25 cellular contexts compared by ENCODE assay signal in the genomic region with DNA sequence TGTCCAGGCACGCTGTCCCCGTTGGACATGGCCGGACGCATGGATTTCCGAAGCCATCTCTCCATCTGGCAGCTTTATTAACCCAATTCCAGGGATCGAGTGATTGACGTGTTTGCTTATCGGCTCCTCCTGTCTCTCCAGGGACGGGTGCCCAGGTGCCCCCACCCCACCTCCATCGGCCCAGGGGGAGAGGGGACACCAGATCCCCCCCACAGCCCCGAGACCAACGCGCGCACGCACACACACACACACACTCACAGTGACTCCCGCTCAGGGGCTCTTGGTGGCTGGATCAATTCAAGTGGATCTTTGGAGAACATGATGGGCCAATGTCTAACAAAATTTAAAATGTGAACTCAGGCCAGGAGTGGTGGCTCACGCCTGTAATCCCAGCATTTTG. TPM values are rescaled to one million over a fixed set of nuclear protein-coding genes. Genes with fewer than 3 reads are reported as not detected.
DNase-seq lines count a peak whose midpoint lies in the region; ATAC-seq and TF ChIP-seq lines count a peak whose summit lies in the region.
"Had no signal": no experiment of that assay in that cellular context is flagged by ENCODE, and none has a peak within 500 bp of the region (broad histone marks: within the 10 kb centered on the region; RNA-seq: fewer than 3 reads in every experiment).

No MANE protein-coding gene starts in this region.

- no peak overlapping the region for H3K18ac ChIP-seq in neuronal stem cell (ENCODE audit: low read length)

- no peak for TF ChIP-seq CTCF in natural killer cell (IDR thresholded peaks at IDR 0.05)

- no peak overlapping the region for H3K4ac ChIP-seq in neuronal stem cell (ENCODE audit: low read length)

- no peak overlapping the region for H2BK120ac ChIP-seq in neuronal stem cell (ENCODE audit: low read depth, low read length)

- H3K4me3 ChIP-seq in neuronal stem cell (ENCODE audit: low read length in 2 of 2) = no peak overlapping the region
- no peak overlapping the region for H3K4me3 ChIP-seq in naive thymus-derived CD4-positive, alpha-beta T cell (ENCODE audit: low read length)
- H3K4me3 ChIP-seq: A549; BLaER1 treated with 17β-estradiol and CSF1 and Interleukin-3, amounts not matched to agents 10 nM and 100 nM; GM23248 had no signal

- no peak overlapping the region for H2AFZ ChIP-seq in neuronal stem cell (ENCODE audit: low read length)
- H2AFZ ChIP-seq: GM23248 had no signal

- H3K4me3 Mint-ChIP-seq in natural killer cell treated with Interleukin-12 subunit alpha and Interleukin-12 subunit beta and Interleukin-15 and Interleukin-18, amount 100 ng/mL, for 72 hours = no peak overlapping the region
- no peak overlapping the region for H3K4me3 Mint-ChIP-seq in natural killer cell
- H3K4me3 Mint-ChIP-seq in naive thymus-derived CD4-positive, alpha-beta T cell = no peak overlapping the region
- H3K4me3 Mint-ChIP-seq: CD14-positive monocyte; CD4-positive, alpha-beta T cell; CD8-positive, alpha-beta memory T cell; H9 had no signal

- H3K23ac ChIP-seq in neuronal stem cell (ENCODE audit: low read depth, low read length, poor library complexity) = peak overlapping the region; percentile 55

- no peaks in the 10 kb centered on the region for H3K9me3 Mint-ChIP-seq in natural killer cell treated with Interleukin-12 subunit alpha and Interleukin-12 subunit beta and Interleukin-15 and Interleukin-18, amount 100 ng/mL, for 72 hours
- no peaks in the 10 kb centered on the region for H3K9me3 Mint-ChIP-seq in natural killer cell
- H3K9me3 Mint-ChIP-seq in naive thymus-derived CD4-positive, alpha-beta T cell = peaks cover 0 to 9% (median 0%) of the 10 kb centered on the region in 11 donors
- H3K9me3 Mint-ChIP-seq: CD4-positive, alpha-beta T cell; CD8-positive, alpha-beta memory T cell; H9 had no signal

- no peak overlapping the region for H2BK5ac ChIP-seq in neuronal stem cell (ENCODE audit: low read length)

- no peaks in the 10 kb centered on the region for H3K36me3 ChIP-seq in neuronal stem cell (replicated peaks in 1 of 2; ENCODE audit: control insufficient read depth in 2 of 2, insufficient read depth in 2 of 2, low read length in 2 of 2)
- no peaks in the 10 kb centered on the region for H3K36me3 ChIP-seq in naive thymus-derived CD4-positive, alpha-beta T cell (ENCODE audit: control insufficient read depth in 2 of 3, insufficient read depth in 3 of 3, low read length in 3 of 3)
- H3K36me3 ChIP-seq: BE2C; BLaER1 treated with 17β-estradiol and CSF1 and Interleukin-3, amounts not matched to agents 10 nM and 100 nM had no signal

- no peak overlapping the region for H3K9ac ChIP-seq in neuronal stem cell (ENCODE audit: low read depth, low read length, poor library complexity)
- H3K9ac ChIP-seq: BLaER1 treated with 17β-estradiol and CSF1 and Interleukin-3, amounts not matched to agents 10 nM and 100 nM; GM23248 had no signal

- peaks cover 3 to 37% (median 25%) of the 10 kb centered on the region in 3 experiments for H3K27me3 ChIP-seq in neuronal stem cell (ENCODE audit: control insufficient read depth in 3 of 3, insufficient read depth in 3 of 3, low read depth in 1 of 3, low read length in 3 of 3)
- H3K27me3 ChIP-seq in naive thymus-derived CD4-positive, alpha-beta T cell (ENCODE audit: control insufficient read depth in 2 of 2, insufficient read depth in 2 of 2, low read length in 2 of 2) = peaks cover 4 to 9% of the 10 kb centered on the region in 2 donors

- no peak overlapping the region for H2BK15ac ChIP-seq in neuronal stem cell (ENCODE audit: low read length)

- no CpG with 5 or more reads among the region's 17 CpGs for WGBS in neuronal stem cell (ENCODE audit: extremely low coverage in 2 of 2, insufficient read length in 2 of 2, insufficient replicate concordance in 1 of 2), 2 donors

- POLR2A ChIA-PET in naive thymus-derived CD4-positive, alpha-beta T cell (lab: Charles Lee) = no interaction called here

- H3K4me1 ChIP-seq in neuronal stem cell (ENCODE audit: control insufficient read depth in 2 of 2, insufficient read depth in 1 of 2, low read depth in 1 of 2, low read length in 2 of 2) = peaks cover 3 to 4% of the 10 kb centered on the region in 2 donors
- peaks cover 0 to 3% of the 10 kb centered on the region in 2 donors for H3K4me1 ChIP-seq in naive thymus-derived CD4-positive, alpha-beta T cell (ENCODE audit: control insufficient read depth in 2 of 2, insufficient read depth in 2 of 2, low read length in 2 of 2)
- H3K4me1 ChIP-seq: BLaER1 treated with 17β-estradiol and CSF1 and Interleukin-3, amounts not matched to agents 10 nM and 100 nM had no signal

- no peak for ATAC-seq in natural killer cell treated with Interleukin-12 subunit alpha and Interleukin-12 subunit beta and Interleukin-15 and Interleukin-18, amount 100 ng/mL, for 72 hours
- ATAC-seq in natural killer cell (no peak), GM19023 (IDR thresholded peaks at IDR 0.05; ENCODE audit: unreplicated experiment) (no peak)
- no peak for ATAC-seq in naive thymus-derived CD4-positive, alpha-beta T cell
- ATAC-seq: A549, HCT116 had no signal

- H4K8ac ChIP-seq in neuronal stem cell (ENCODE audit: low read depth, low read length) = no peak overlapping the region

- H3K27me3 Mint-ChIP-seq in natural killer cell treated with Interleukin-12 subunit alpha and Interleukin-12 subunit beta and Interleukin-15 and Interleukin-18, amount 100 ng/mL, for 72 hours = peaks cover 17 to 20% of the 10 kb centered on the region in 2 donors
- H3K27me3 Mint-ChIP-seq in natural killer cell (ENCODE audit: low read depth in 2 of 2) = peaks cover 19 to 29% of the 10 kb centered on the region in 2 donors
- H3K27me3 Mint-ChIP-seq in naive thymus-derived CD4-positive, alpha-beta T cell = peaks cover 30 to 59% (median 34%) of the 10 kb centered on the region in 5 donors

- no peak overlapping the region for H3K27ac Mint-ChIP-seq in natural killer cell treated with Interleukin-12 subunit alpha and Interleukin-12 subunit beta and Interleukin-15 and Interleukin-18, amount 100 ng/mL, for 72 hours
- H3K27ac Mint-ChIP-seq in natural killer cell = no peak overlapping the region
- H3K27ac Mint-ChIP-seq in naive thymus-derived CD4-positive, alpha-beta T cell = no peak overlapping the region
- H3K27ac Mint-ChIP-seq: CD14-positive monocyte; CD4-positive, alpha-beta T cell; CD8-positive, alpha-beta memory T cell; H9 had no signal

- no peak overlapping the region for H3K4me2 ChIP-seq in neuronal stem cell (ENCODE audit: insufficient read depth, low read length, poor library complexity, severe bottlenecking)
- H3K4me2 ChIP-seq: A549; BLaER1 treated with 17β-estradiol and CSF1 and Interleukin-3, amounts not matched to agents 10 nM and 100 nM had no signal

- H3K27ac ChIP-seq in neuronal stem cell (replicated peaks; ENCODE audit: low read length) = no peak overlapping the region
- H3K27ac ChIP-seq in naive thymus-derived CD4-positive, alpha-beta T cell (ENCODE audit: low read depth, low read length) = no peak overlapping the region
- H3K27ac ChIP-seq: A549; BLaER1 treated with 17β-estradiol and CSF1 and Interleukin-3, amounts not matched to agents 10 nM and 100 nM; GM23248 had no signal

- H2BK12ac ChIP-seq in neuronal stem cell (ENCODE audit: low read length) = no peak overlapping the region

- H2AK5ac ChIP-seq in neuronal stem cell (ENCODE audit: low read depth, low read length) = peak overlapping the region; percentile 46

- H3K14ac ChIP-seq in neuronal stem cell (ENCODE audit: low read length) = no peak overlapping the region

- CTCF ChIA-PET in naive thymus-derived CD4-positive, alpha-beta T cell (lab: Charles Lee) = interaction anchor here (1.0 kb wide), 1 partner anchor 16 kb away, joined by 3 read pairs; no protein-coding TSS in a partner anchor

- peaks cover 6% of the 10 kb centered on the region for H3K36me3 Mint-ChIP-seq in natural killer cell treated with Interleukin-12 subunit alpha and Interleukin-12 subunit beta and Interleukin-15 and Interleukin-18, amount 100 ng/mL, for 72 hours
- no peaks in the 10 kb centered on the region for H3K36me3 Mint-ChIP-seq in natural killer cell
- peaks cover 0 to 3% (median 0%) of the 10 kb centered on the region in 5 donors for H3K36me3 Mint-ChIP-seq in naive thymus-derived CD4-positive, alpha-beta T cell
- H3K36me3 Mint-ChIP-seq: CD8-positive, alpha-beta memory T cell had no signal

- H4K91ac ChIP-seq in neuronal stem cell (ENCODE audit: low read depth, low read length, poor library complexity) = no peak overlapping the region

- no peaks in the 10 kb centered on the region for H3K79me1 ChIP-seq in neuronal stem cell (ENCODE audit: low read depth, low read length)

- peaks cover 0 to 6% of the 10 kb centered on the region in 2 donors for H3K9me3 ChIP-seq in neuronal stem cell (replicated peaks in 1 of 2; ENCODE audit: control insufficient read depth in 2 of 2, insufficient read depth in 1 of 2, low read depth in 1 of 2, low read length in 2 of 2)
- no peaks in the 10 kb centered on the region for H3K9me3 ChIP-seq in naive thymus-derived CD4-positive, alpha-beta T cell (ENCODE audit: control insufficient read depth in 2 of 3, low read length in 3 of 3)
- H3K9me3 ChIP-seq: A549 had no signal

- intact Hi-C loops in natural killer cell (cut with micrococcal nuclease) = no loop called here
- intact Hi-C loops in naive thymus-derived CD4-positive, alpha-beta T cell (cut with micrococcal nuclease) = no loop called here

- DNase-seq in natural killer cell treated with Interleukin-12 subunit alpha and Interleukin-12 subunit beta and Interleukin-15 and Interleukin-18, amount 100 ng/mL, for 72 hours (ENCODE audit: low spot score) = peak; percentile 44
- DNase-seq in natural killer cell (no peak), neuronal stem cell (ENCODE audit: low spot score) (no peak), retina (peak; percentile 69)
- DNase-seq in naive thymus-derived CD4-positive, alpha-beta T cell = no peak
- DNase-seq: 8988T; ACHN; AML-193; BE2C; Calu3; CD4-positive, alpha-beta T cell; CD8-positive, alpha-beta memory T cell; DMS53; DMS79 treated with DMSO at 0.1 percent for 48 hours; GF-D8; GM23248; H9 had no signal

- peaks cover 4 to 7% of the 10 kb centered on the region in 2 donors for H3K4me1 Mint-ChIP-seq in natural killer cell treated with Interleukin-12 subunit alpha and Interleukin-12 subunit beta and Interleukin-15 and Interleukin-18, amount 100 ng/mL, for 72 hours (ENCODE audit: low read depth in 2 of 2)
- H3K4me1 Mint-ChIP-seq in natural killer cell = no peaks in the 10 kb centered on the region
- H3K4me1 Mint-ChIP-seq in naive thymus-derived CD4-positive, alpha-beta T cell = peaks cover 0 to 6% (median 4%) of the 10 kb centered on the region in 7 donors

RNA-seq across cellular contexts. Expression of a gene that starts 23.1 kb away (rescaled TPM):
- not detected for total RNA-seq in natural killer cell treated with Interleukin-12 subunit alpha and Interleukin-12 subunit beta and Interleukin-15 and Interleukin-18, amount 100 ng/mL, for 72 hours
- not detected for total RNA-seq in natural killer cell
- polyA plus RNA-seq in neuronal stem cell (2013, experiment 1 of 2) = 0.03 TPM
- 0.01 TPM for polyA plus RNA-seq in neuronal stem cell (2013, experiment 2 of 2)
- total RNA-seq in naive thymus-derived CD4-positive, alpha-beta T cell = not detected
- polyA plus RNA-seq in naive thymus-derived CD4-positive, alpha-beta T cell = not detected
- total RNA-seq: CD4-positive, alpha-beta T cell; CD8-positive, alpha-beta memory T cell; Daoy; G401; GM23248; H1 had no signal
- polyA plus RNA-seq: CD14-positive monocyte; CD8-positive, alpha-beta memory T cell; GM23248; H1 had no signal

Comparison
In these comparisons a context has a peak if more than half of its experiments do, and no peak if none do; other contexts are left out.
1. DNase-seq: peak in natural killer cell treated with Interleukin-12 subunit alpha and Interleukin-12 subunit beta and Interleukin-15 and Interleukin-18, amount 100 ng/mL, for 72 hours (single experiment) and retina (single experiment); none in natural killer cell (single experiment), neuronal stem cell (single experiment) and naive thymus-derived CD4-positive, alpha-beta T cell (0 of 9).